21 cellular contexts compared by ENCODE assay signal in genomic region chr11:71498091-71498490, GRCh38. TPM values are rescaled to one million over a fixed set of nuclear protein-coding genes. Genes with fewer than 3 reads are reported as not detected.
"Had no signal": no experiment of that assay in that cellular context is flagged by ENCODE, and none has a peak within 500 bp of the region (broad histone marks: within the 10 kb centered on the region; RNA-seq: fewer than 3 reads in every experiment).

No MANE protein-coding gene starts in this region.

- H3K4me3 Mint-ChIP-seq: activated CD4-positive, alpha-beta T cell treated with anti-CD3 and anti-CD28 coated beads, Interleukin-2, amount 10 ng/mL, durations not matched to agents 7 days and 5 days; naive thymus-derived CD8-positive, alpha-beta T cell; T-helper 1 cell treated with Interleukin-12 subunit alpha and Interleukin-12 subunit beta and Interleukin-4 antibody, amounts not matched to agents 30 μg/mL and 1 μg/mL, for 36 hours had no signal

- H3K9me3 ChIP-seq: ascending aorta, neutrophil, tibial nerve, vagina had no signal

- ATAC-seq: naive thymus-derived CD8-positive, alpha-beta T cell had no signal

- DNase-seq: activated CD4-positive, alpha-beta T cell treated with anti-CD3 and anti-CD28 coated beads, Interleukin-2, amount 10 ng/mL, durations not matched to agents 7 days and 5 days; activated effector memory CD4-positive, alpha-beta T cell treated with anti-CD3 and anti-CD28 coated beads, Interleukin-2, amount 50 U/mL, for 16 hours; activated naive CD4-positive, alpha-beta T cell treated with anti-CD3 and anti-CD28 coated beads, Interleukin-2, amount 50 U/mL, for 16 hours; cerebellar nuclear complex; effector CD4-positive, alpha-beta T cell; mesenchymal stem cell; naive thymus-derived CD8-positive, alpha-beta T cell; stimulated activated CD4-positive, alpha-beta T cell treated with anti-CD3 and anti-CD28 coated beads, Interleukin-2, amount 100 ng/mL, for 24 hours; stimulated activated naive CD4-positive, alpha-beta T cell treated with Interleukin-2 at 50 U/mL for 16 hours; substantia nigra had no signal

- H3K27me3 Mint-ChIP-seq: activated CD4-positive, alpha-beta T cell treated with anti-CD3 and anti-CD28 coated beads, Interleukin-2, amount 10 ng/mL, durations not matched to agents 7 days and 5 days; naive thymus-derived CD8-positive, alpha-beta T cell had no signal

- H3K9ac ChIP-seq: parathyroid adenoma had no signal

- FAIRE-seq: frontal cortex had no signal

- H3K27me3 ChIP-seq: ascending aorta, neutrophil, tibial nerve, vagina had no signal

- H3K27ac Mint-ChIP-seq: activated CD4-positive, alpha-beta T cell treated with anti-CD3 and anti-CD28 coated beads, Interleukin-2, amount 10 ng/mL, durations not matched to agents 7 days and 5 days had no signal

- H3K79me2 ChIP-seq: parathyroid adenoma had no signal

- H2AFZ ChIP-seq: parathyroid adenoma had no signal

- H3K4me3 ChIP-seq: ascending aorta, tibial nerve, vagina had no signal

- H3K4me1 ChIP-seq: ascending aorta, parathyroid adenoma, tibial nerve, vagina had no signal

- H3K27ac ChIP-seq: ascending aorta, neutrophil, parathyroid adenoma, tibial nerve, vagina had no signal

- H3K9me3 Mint-ChIP-seq: activated CD4-positive, alpha-beta T cell treated with anti-CD3 and anti-CD28 coated beads, Interleukin-2, amount 10 ng/mL, durations not matched to agents 7 days and 5 days; naive thymus-derived CD8-positive, alpha-beta T cell; T-helper 1 cell treated with Interleukin-12 subunit alpha and Interleukin-12 subunit beta and Interleukin-4 antibody, amounts not matched to agents 30 μg/mL and 1 μg/mL, for 36 hours had no signal

RNA-seq across cellular contexts. Expression of gene KRTAP5-7, which starts 29.0 kb away (rescaled TPM):
- total RNA-seq: ascending aorta, kidney epithelial cell, mucosa of gallbladder, renal cortical epithelial cell, vagina had no signal
- polyA plus RNA-seq: liver; naive thymus-derived CD8-positive, alpha-beta T cell had no signal

RNA-seq across cellular contexts. Expression of gene KRTAP5-8, which starts 39.7 kb away (rescaled TPM):
- total RNA-seq: ascending aorta, frontal cortex, kidney epithelial cell, liver, mucosa of gallbladder, renal cortical epithelial cell, vagina had no signal
- polyA plus RNA-seq: liver; naive thymus-derived CD8-positive, alpha-beta T cell had no signal

RNA-seq across cellular contexts. Expression of gene KRTAP5-9, which starts 50.1 kb away (rescaled TPM):
- total RNA-seq: ascending aorta, frontal cortex, kidney epithelial cell, liver, renal cortical epithelial cell, vagina had no signal
- polyA plus RNA-seq: naive thymus-derived CD8-positive, alpha-beta T cell had no signal
